ENCODE assay signal across 11 cellular contexts in the genomic region with DNA sequence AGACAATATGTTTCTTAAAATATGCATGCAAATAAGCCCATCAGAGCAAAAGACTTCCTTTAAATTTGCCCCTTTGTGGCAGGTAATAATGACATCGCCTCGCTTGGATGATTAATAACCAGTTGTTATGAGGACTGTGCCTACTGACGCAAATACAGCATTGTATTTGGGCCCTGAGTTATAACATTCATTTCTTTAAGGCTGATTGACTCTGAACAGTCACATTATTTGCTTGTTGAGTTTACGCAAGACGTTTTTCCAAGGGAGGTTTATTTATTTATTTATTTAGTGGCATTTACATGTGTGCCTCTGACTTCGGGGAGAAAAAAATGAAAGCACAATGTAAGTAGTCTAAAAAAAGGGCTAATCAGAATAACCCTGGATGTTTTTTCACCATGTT.
DNase-seq lines count a peak whose midpoint lies in the region; ATAC-seq and TF ChIP-seq lines count a peak whose summit lies in the region.
"Had no signal": no experiment of that assay in that cellular context is flagged by ENCODE, and none has a peak within 500 bp of the region (broad histone marks: within the 10 kb centered on the region; RNA-seq: fewer than 3 reads in every experiment).

No MANE protein-coding gene starts in this region.

- ATAC-seq in body of pancreas = no peak
- no peak for ATAC-seq in CD8-positive, alpha-beta T cell
- no peak for ATAC-seq in WTC11

- H2BK5ac ChIP-seq in neuronal stem cell (ENCODE audit: low read length) = no peak overlapping the region

- TF ChIP-seq CTCF in coronary artery (IDR thresholded peaks at IDR 0.05) (no peak), osteoblast (IDR thresholded peaks at IDR 0.05; ENCODE audit: extremely low read depth, low read depth, low read length) (no peak), body of pancreas (IDR thresholded peaks at IDR 0.05) (no peak), WTC11 (IDR thresholded peaks at IDR 0.05) (no peak)
- TF ChIP-seq CTCF in CD8-positive, alpha-beta T cell (IDR thresholded peaks at IDR 0.05) = no peak

- no peak overlapping the region for H3K18ac ChIP-seq in neuronal stem cell (ENCODE audit: low read length)

- no peak overlapping the region for H4K91ac ChIP-seq in neuronal stem cell (ENCODE audit: low read depth, low read length, poor library complexity)

- no peaks in the 10 kb centered on the region for H3K9me3 Mint-ChIP-seq in CD8-positive, alpha-beta T cell
- H3K9me3 Mint-ChIP-seq in WTC11 = no peaks in the 10 kb centered on the region
- H3K9me3 Mint-ChIP-seq: neural progenitor cell had no signal

- H3K27me3 ChIP-seq in osteoblast (ENCODE audit: insufficient read depth, low read length) (no peaks in the 10 kb centered on the region), neuronal stem cell (ENCODE audit: control insufficient read depth in 3 of 3, insufficient read depth in 3 of 3, low read depth in 1 of 3, low read length in 3 of 3) (no peaks in the 10 kb centered on the region), body of pancreas (no peaks in the 10 kb centered on the region)
- H3K27me3 ChIP-seq in CD8-positive, alpha-beta T cell (ENCODE audit: insufficient read depth, low read length) = no peaks in the 10 kb centered on the region
- H3K27me3 ChIP-seq: neural progenitor cell had no signal

- no peak overlapping the region for H2BK12ac ChIP-seq in neuronal stem cell (ENCODE audit: low read length)

- H3K9ac ChIP-seq in neuronal stem cell (ENCODE audit: low read depth, low read length, poor library complexity) = no peak overlapping the region
- H3K9ac ChIP-seq: neural progenitor cell had no signal

- H3K27ac Mint-ChIP-seq in CD8-positive, alpha-beta T cell = no peak overlapping the region
- no peak overlapping the region for H3K27ac Mint-ChIP-seq in WTC11
- H3K27ac Mint-ChIP-seq: neural progenitor cell had no signal

- H3K4me1 Mint-ChIP-seq in CD8-positive, alpha-beta T cell (ENCODE audit: low read depth) = no peaks in the 10 kb centered on the region
- H3K4me1 Mint-ChIP-seq in WTC11 = peaks cover 3% of the 10 kb centered on the region

- H3K4ac ChIP-seq in neuronal stem cell (ENCODE audit: low read length) = no peak overlapping the region

- H3K27me3 Mint-ChIP-seq in CD8-positive, alpha-beta T cell (ENCODE audit: low read depth) = no peaks in the 10 kb centered on the region
- no peaks in the 10 kb centered on the region for H3K27me3 Mint-ChIP-seq in WTC11 (ENCODE audit: low read depth)

- no peak overlapping the region for H3K23ac ChIP-seq in neuronal stem cell (ENCODE audit: low read depth, low read length, poor library complexity)

- peak overlapping the region in 1 of 2 donors; percentile 18 for H3K27ac ChIP-seq in coronary artery
- H3K27ac ChIP-seq in osteoblast (ENCODE audit: low read depth, low read length) = peak overlapping the region; percentile 84
- no peak overlapping the region for H3K27ac ChIP-seq in neuronal stem cell (replicated peaks; ENCODE audit: low read length)
- peak overlapping the region in 1 of 4 donors; percentile 28 for H3K27ac ChIP-seq in body of pancreas
- H3K27ac ChIP-seq in CD8-positive, alpha-beta T cell (ENCODE audit: low read depth, low read length) = no peak overlapping the region
- H3K27ac ChIP-seq: neural progenitor cell had no signal

- no peaks in the 10 kb centered on the region for H3K9me3 ChIP-seq in osteoblast (ENCODE audit: low read depth, low read length)
- no peaks in the 10 kb centered on the region for H3K9me3 ChIP-seq in neuronal stem cell (replicated peaks in 1 of 2; ENCODE audit: control insufficient read depth in 2 of 2, insufficient read depth in 1 of 2, low read depth in 1 of 2, low read length in 2 of 2)
- no peaks in the 10 kb centered on the region for H3K9me3 ChIP-seq in body of pancreas
- H3K9me3 ChIP-seq in CD8-positive, alpha-beta T cell (ENCODE audit: low read length) = no peaks in the 10 kb centered on the region

- peak overlapping the region; percentile 59 for H3K4me3 ChIP-seq in coronary artery
- H3K4me3 ChIP-seq in osteoblast (ENCODE audit: insufficient read depth, low read length) = no peak overlapping the region
- no peak overlapping the region for H3K4me3 ChIP-seq in neuronal stem cell (ENCODE audit: low read length in 2 of 2)
- H3K4me3 ChIP-seq in body of pancreas = no peak overlapping the region
- no peak overlapping the region for H3K4me3 ChIP-seq in CD8-positive, alpha-beta T cell (ENCODE audit: low read depth, low read length)
- H3K4me3 ChIP-seq: neural progenitor cell had no signal

- H3K4me1 ChIP-seq in osteoblast (ENCODE audit: insufficient read depth, low read length) (peaks cover 50% of the 10 kb centered on the region), neuronal stem cell (ENCODE audit: control insufficient read depth in 2 of 2, insufficient read depth in 1 of 2, low read depth in 1 of 2, low read length in 2 of 2) (peaks cover 3 to 6% of the 10 kb centered on the region in 2 donors), body of pancreas (peaks cover 16% of the 10 kb centered on the region)
- H3K4me1 ChIP-seq in CD8-positive, alpha-beta T cell (ENCODE audit: insufficient read depth, low read length) = no peaks in the 10 kb centered on the region

- H3K4me3 Mint-ChIP-seq in CD8-positive, alpha-beta T cell = no peak overlapping the region
- H3K4me3 Mint-ChIP-seq in WTC11 = no peak overlapping the region
- H3K4me3 Mint-ChIP-seq: neural progenitor cell had no signal

- H2BK15ac ChIP-seq in neuronal stem cell (ENCODE audit: low read length) = no peak overlapping the region

- H3K36me3 ChIP-seq in osteoblast (ENCODE audit: insufficient read depth, low read length) = no peaks in the 10 kb centered on the region
- H3K36me3 ChIP-seq in neuronal stem cell (replicated peaks in 1 of 2; ENCODE audit: control insufficient read depth in 2 of 2, insufficient read depth in 2 of 2, low read length in 2 of 2) = no peaks in the 10 kb centered on the region
- H3K36me3 ChIP-seq in body of pancreas (replicated peaks in 1 of 2; ENCODE audit: insufficient read depth in 1 of 2, low read depth in 2 of 2) = no peaks in the 10 kb centered on the region
- H3K36me3 ChIP-seq in CD8-positive, alpha-beta T cell (ENCODE audit: insufficient read depth, low read length) = no peaks in the 10 kb centered on the region
- H3K36me3 ChIP-seq: neural progenitor cell had no signal

- H3K79me1 ChIP-seq in neuronal stem cell (ENCODE audit: low read depth, low read length) = no peaks in the 10 kb centered on the region

- H3K4me2 ChIP-seq in osteoblast (ENCODE audit: insufficient read depth, low read length) = peak overlapping the region; percentile 83
- no peak overlapping the region for H3K4me2 ChIP-seq in neuronal stem cell (ENCODE audit: insufficient read depth, low read length, poor library complexity, severe bottlenecking)
- H3K4me2 ChIP-seq: neural progenitor cell had no signal

- no peaks in the 10 kb centered on the region for H3K36me3 Mint-ChIP-seq in CD8-positive, alpha-beta T cell
- H3K36me3 Mint-ChIP-seq in WTC11 = no peaks in the 10 kb centered on the region
- H3K36me3 Mint-ChIP-seq: neural progenitor cell had no signal

- TF ChIP-seq POLR2A in body of pancreas (IDR thresholded peaks at IDR 0.05) = no peak

- POLR2A ChIA-PET in CD8-positive, alpha-beta T cell (lab: Charles Lee) = no interaction called here
- POLR2A ChIA-PET in WTC11 (lab: Charles Lee) = interaction anchor here (1.3 kb wide), 1 partner anchor 10 kb away, joined by 3 read pairs; no protein-coding TSS in a partner anchor

- H4K8ac ChIP-seq in neuronal stem cell (ENCODE audit: low read depth, low read length) = no peak overlapping the region

- CTCF ChIA-PET in CD8-positive, alpha-beta T cell (lab: Charles Lee) = no interaction called here
- CTCF ChIA-PET in WTC11 (lab: Charles Lee) = no interaction called here

- H4K20me1 ChIP-seq in osteoblast (ENCODE audit: insufficient read depth, low read length) = no peaks in the 10 kb centered on the region

- WGBS in neuronal stem cell (ENCODE audit: extremely low coverage in 2 of 2, insufficient read length in 2 of 2, insufficient replicate concordance in 1 of 2), 2 donors = no CpG with 5 or more reads among the region's 6 CpGs
- 25 to 27% methylated on average over 6 of the region's 6 CpGs for WGBS in body of pancreas, 2 donors

- H2AFZ ChIP-seq in osteoblast (ENCODE audit: low read length) (no peak overlapping the region), neuronal stem cell (ENCODE audit: low read length) (no peak overlapping the region)
- H2AFZ ChIP-seq: neural progenitor cell had no signal

- no peak overlapping the region for H2AK5ac ChIP-seq in neuronal stem cell (ENCODE audit: low read depth, low read length)

- peaks cover 40% of the 10 kb centered on the region for H3K79me2 ChIP-seq in osteoblast (ENCODE audit: insufficient read depth, low read length)

- H3K14ac ChIP-seq in neuronal stem cell (ENCODE audit: low read length) = no peak overlapping the region

- H2BK120ac ChIP-seq in neuronal stem cell (ENCODE audit: low read depth, low read length) = no peak overlapping the region

- DNase-seq in DMS53 treated with DMSO at 0.1 percent for 48 hours (lab: John Stamatoyannopoulos, UW; ENCODE audit: unreplicated experiment) (peak; percentile 54), NCI-H146 treated with DMSO at 0.1 percent for 48 hours (lab: John Stamatoyannopoulos, UW; ENCODE audit: unreplicated experiment) (peak; percentile 17), coronary artery (ENCODE audit: low spot score) (no peak), osteoblast (ENCODE audit: insufficient read length, low spot score, missing footprints) (no peak), neuronal stem cell (ENCODE audit: low spot score) (no peak), body of pancreas (no peak), WTC11 (ENCODE audit: low spot score) (no peak)
- DNase-seq in CD8-positive, alpha-beta T cell = no peak
- DNase-seq: activated naive CD4-positive, alpha-beta T cell; NCI-H1092 had no signal

- intact Hi-C loops in body of pancreas (cut with DNase I) = no loop called here
- intact Hi-C loops in CD8-positive, alpha-beta T cell (cut with DNase I, micrococcal nuclease) = no loop called here

TF ChIP-seq in WTC11, 78 proteins besides CTCF, POLR2A, EP300 and RAD21 (continues in another document):
- TF ChIP-seq, protein P1, sequence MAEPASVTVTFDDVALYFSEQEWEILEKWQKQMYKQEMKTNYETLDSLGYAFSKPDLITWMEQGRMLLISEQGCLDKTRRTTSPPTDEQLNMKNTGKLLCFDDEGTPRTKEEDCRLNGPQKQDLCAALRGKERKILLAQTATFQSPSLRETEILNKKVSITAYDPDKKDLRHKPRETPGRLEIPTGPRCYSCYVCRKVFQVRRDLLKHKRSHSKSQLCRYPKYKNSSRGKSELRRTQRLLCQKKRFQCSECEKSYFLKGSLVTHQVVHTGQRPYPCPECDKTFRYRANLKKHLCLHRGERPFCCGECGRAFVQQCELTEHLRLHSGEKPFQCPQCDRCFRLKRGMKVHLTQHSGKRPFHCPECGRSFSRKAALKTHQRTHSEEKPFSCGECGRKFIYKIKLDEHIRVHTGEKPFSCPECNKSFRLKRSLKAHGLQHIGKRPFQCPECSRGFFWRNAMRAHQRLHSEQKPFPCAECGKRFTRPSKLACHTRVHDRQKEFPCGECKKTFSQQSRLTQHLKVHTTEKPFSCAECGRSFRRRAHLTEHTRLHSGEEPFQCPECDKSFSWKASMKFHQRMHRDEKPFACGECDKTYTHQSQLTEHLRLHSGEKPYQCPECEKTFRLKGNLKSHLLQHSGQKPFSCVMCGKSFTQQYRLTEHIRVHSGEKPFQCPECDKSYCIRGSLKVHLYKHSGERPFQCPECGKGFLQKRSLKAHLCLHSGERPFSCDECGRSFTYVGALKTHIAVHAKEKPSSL (CRISPR knock-in tag; conservative IDR thresholded peaks at IDR 0.05) = no peak
- TF ChIP-seq HMGA2 (CRISPR knock-in tag; IDR thresholded peaks at IDR 0.05) = no peak

Comparison
In these comparisons a context has a peak if more than half of its experiments do, and no peak if none do; other contexts are left out.
1. DNase-seq: peak in DMS53 treated with DMSO at 0.1 percent for 48 hours (single experiment) and NCI-H146 treated with DMSO at 0.1 percent for 48 hours (single experiment); none in coronary artery (single experiment), osteoblast (single experiment), neuronal stem cell (single experiment), body of pancreas (0 of 4), CD8-positive, alpha-beta T cell (0 of 7) and WTC11 (single experiment).